12 cellular contexts compared by ENCODE assay signal in the genomic region with DNA sequence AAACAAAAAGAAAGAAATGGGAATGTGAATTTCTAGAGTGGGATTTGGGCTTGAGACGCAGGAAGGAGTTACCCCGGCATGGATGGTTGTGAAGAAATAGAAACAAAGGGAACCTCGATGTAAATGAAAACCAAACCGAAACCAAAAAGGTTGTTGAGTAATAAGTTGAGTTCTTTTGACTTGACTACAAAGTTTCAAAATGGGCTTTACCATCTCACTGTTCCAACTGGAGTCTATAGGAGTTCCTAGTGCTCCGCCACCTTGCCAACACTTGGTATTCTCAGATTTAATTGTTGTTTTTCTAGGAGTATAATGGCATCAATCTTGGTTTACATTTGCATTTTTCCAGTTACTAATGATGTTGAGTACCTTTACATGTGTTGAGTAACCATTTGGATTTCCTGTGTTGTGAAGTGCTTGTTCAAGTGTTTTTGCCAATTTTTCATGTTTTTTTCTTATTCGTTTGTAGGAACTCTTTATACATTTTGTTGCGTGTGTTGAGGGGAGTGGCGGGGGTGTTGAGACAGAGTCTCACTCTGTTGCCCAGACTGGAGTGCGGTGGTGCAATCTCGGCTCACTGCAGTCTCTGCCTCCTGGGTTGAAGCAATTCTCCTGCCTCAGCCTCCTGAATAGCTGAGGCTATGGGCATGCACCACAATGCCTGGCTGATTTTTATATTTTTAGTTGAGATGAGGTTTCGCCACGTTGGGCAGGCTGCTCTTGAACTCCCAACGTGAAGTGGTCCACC. TPM values are rescaled to one million over a fixed set of nuclear protein-coding genes. Genes with fewer than 3 reads are reported as not detected.
DNase-seq lines count a peak whose midpoint lies in the region; TF ChIP-seq lines count a peak whose summit lies in the region.
"Had no signal": no experiment of that assay in that cellular context is flagged by ENCODE, and none has a peak within 500 bp of the region (broad histone marks: within the 10 kb centered on the region; RNA-seq: fewer than 3 reads in every experiment).

No MANE protein-coding gene starts in this region.

- H3K4me3 Mint-ChIP-seq in activated CD4-positive, alpha-beta T cell treated with anti-CD3 and anti-CD28 coated beads, Interleukin-2, amount 10 ng/mL, durations not matched to agents 24 days and 14 days = peak overlapping the region; percentile 5
- peak overlapping the region; percentile 19 for H3K4me3 Mint-ChIP-seq in T-helper 1 cell treated with Interleukin-12 subunit alpha and Interleukin-12 subunit beta and Interleukin-4 antibody, amounts not matched to agents 30 μg/mL and 1 μg/mL, for 36 hours

- peaks cover 0 to 29% (median 2%) of the 10 kb centered on the region in 6 donors for H3K4me1 ChIP-seq in spleen

- intact Hi-C loops in activated CD4-positive, alpha-beta T cell treated with anti-CD3 and anti-CD28 coated beads, Interleukin-2, amount 10 ng/mL, durations not matched to agents 24 days and 14 days (cut with micrococcal nuclease) = loop anchor here (1.0 kb wide), 1 partner anchor 9 kb away; a partner anchor contains a TSS
- intact Hi-C loops in spleen (cut with DNase I; ENCODE audit: low total_unique reads) = no loop called here

- 46 to 85% (median 63%) methylated on average over 13 of the region's 13 CpGs for WGBS in spleen, 5 donors

- H3K36me3 ChIP-seq in spleen = peaks cover 0 to 39% (median 30%) of the 10 kb centered on the region in 6 donors

- peaks cover 26% of the 10 kb centered on the region for H3K4me1 Mint-ChIP-seq in activated CD4-positive, alpha-beta T cell treated with anti-CD3 and anti-CD28 coated beads, Interleukin-2, amount 10 ng/mL, durations not matched to agents 24 days and 14 days
- H3K4me1 Mint-ChIP-seq in T-helper 1 cell treated with Interleukin-12 subunit alpha and Interleukin-12 subunit beta and Interleukin-4 antibody, amounts not matched to agents 30 μg/mL and 1 μg/mL, for 36 hours (ENCODE audit: low read depth) = peaks cover 24% of the 10 kb centered on the region

- no peak for DNase-seq in activated CD4-positive, alpha-beta T cell treated with anti-CD3 and anti-CD28 coated beads, Interleukin-2, amount 10 ng/mL, durations not matched to agents 24 days and 14 days
- no peak for DNase-seq in activated CD4-positive, alpha-beta T cell treated with anti-CD3 and anti-CD28 coated beads for 48 hours
- DNase-seq in spleen (no peak), NCI-H2081 treated with DMSO at 0.1 percent for 48 hours (lab: John Stamatoyannopoulos, UW) (no peak), T-helper 9 cell (no peak)
- DNase-seq: mucosa of descending colon, NCI-H1105 treated with DMSO at 0.1 percent for 48 hours, trophoblast cell had no signal

- H3K27ac Mint-ChIP-seq in activated CD4-positive, alpha-beta T cell treated with anti-CD3 and anti-CD28 coated beads, Interleukin-2, amount 10 ng/mL, durations not matched to agents 24 days and 14 days = peak overlapping the region; percentile 18
- peak overlapping the region; percentile 77 for H3K27ac Mint-ChIP-seq in T-helper 1 cell treated with Interleukin-12 subunit alpha and Interleukin-12 subunit beta and Interleukin-4 antibody, amounts not matched to agents 30 μg/mL and 1 μg/mL, for 36 hours

- H3K27ac ChIP-seq in spleen = peak overlapping the region in 6 of 8 donors; percentile 9 to 81 (median 63)

- no peaks in the 10 kb centered on the region for H3K9me3 Mint-ChIP-seq in activated CD4-positive, alpha-beta T cell treated with anti-CD3 and anti-CD28 coated beads, Interleukin-2, amount 10 ng/mL, durations not matched to agents 24 days and 14 days
- no peaks in the 10 kb centered on the region for H3K9me3 Mint-ChIP-seq in T-helper 1 cell treated with Interleukin-12 subunit alpha and Interleukin-12 subunit beta and Interleukin-4 antibody, amounts not matched to agents 30 μg/mL and 1 μg/mL, for 36 hours

- no peak for TF ChIP-seq CTCF in spleen (IDR thresholded peaks at IDR 0.05 in 8 of 11, conservative IDR thresholded peaks at IDR 0.05 in 3 of 11)

- H3K27me3 ChIP-seq in spleen (replicated peaks in 1 of 7) = no peaks in the 10 kb centered on the region

- peaks cover 31% of the 10 kb centered on the region for H3K36me3 Mint-ChIP-seq in activated CD4-positive, alpha-beta T cell treated with anti-CD3 and anti-CD28 coated beads, Interleukin-2, amount 10 ng/mL, durations not matched to agents 24 days and 14 days (ENCODE audit: low read depth)
- H3K36me3 Mint-ChIP-seq in T-helper 1 cell treated with Interleukin-12 subunit alpha and Interleukin-12 subunit beta and Interleukin-4 antibody, amounts not matched to agents 30 μg/mL and 1 μg/mL, for 36 hours (ENCODE audit: low read depth) = peaks cover 27% of the 10 kb centered on the region

- no peaks in the 10 kb centered on the region for H3K27me3 Mint-ChIP-seq in activated CD4-positive, alpha-beta T cell treated with anti-CD3 and anti-CD28 coated beads, Interleukin-2, amount 10 ng/mL, durations not matched to agents 24 days and 14 days
- no peaks in the 10 kb centered on the region for H3K27me3 Mint-ChIP-seq in T-helper 1 cell treated with Interleukin-12 subunit alpha and Interleukin-12 subunit beta and Interleukin-4 antibody, amounts not matched to agents 30 μg/mL and 1 μg/mL, for 36 hours (ENCODE audit: low read depth)

- H3K4me3 ChIP-seq in spleen = peak overlapping the region in 1 of 8 donors; percentile 10
- H3K4me3 ChIP-seq: mucosa of descending colon had no signal

- no peak for TF ChIP-seq POLR2A in spleen (IDR thresholded peaks at IDR 0.05)

- no peaks in the 10 kb centered on the region for H3K9me3 ChIP-seq in spleen
- H3K9me3 ChIP-seq: mucosa of descending colon had no signal

RNA-seq across cellular contexts. Expression of a gene that starts 9.2 kb away (rescaled TPM):
- total RNA-seq in activated CD4-positive, alpha-beta T cell treated with anti-CD3 and anti-CD28 coated beads, Interleukin-2, amount 10 ng/mL, durations not matched to agents 24 days and 14 days = 227 and 248 TPM in 2 replicates
- 10 to 100 TPM; 14.4 to 40.8 (median 23.8) TPM for total RNA-seq in spleen
- 10 to 100 TPM in 2 of 3 donors, 1 to 10 TPM in 1; 4.9 to 18.7 (median 11.8) TPM for polyA plus RNA-seq in spleen

RNA-seq across cellular contexts. Expression of a gene that starts 12.6 kb away (rescaled TPM):
- 1,992 and 2,022 TPM in 2 replicates for total RNA-seq in activated CD4-positive, alpha-beta T cell treated with anti-CD3 and anti-CD28 coated beads, Interleukin-2, amount 10 ng/mL, durations not matched to agents 24 days and 14 days
- total RNA-seq in spleen = 1,000 to 10,000 TPM in 5 of 7 donors, 100 to 1,000 TPM in 2; 581 to 2,029 (median 1,447) TPM
- polyA plus RNA-seq in spleen = 1,000 to 10,000 TPM; 3,566 to 4,833 (median 4,082) TPM

RNA-seq across cellular contexts. Expression of a gene that starts 14.3 kb away (rescaled TPM):
- 9.7 and 11.3 TPM in 2 replicates for total RNA-seq in activated CD4-positive, alpha-beta T cell treated with anti-CD3 and anti-CD28 coated beads, Interleukin-2, amount 10 ng/mL, durations not matched to agents 24 days and 14 days
- 1 to 10 TPM; 3.7 to 8.8 (median 5.0) TPM for total RNA-seq in spleen
- under 1 TPM in 2 of 3 donors, not detected in 1; 0.17 to 0.32 TPM for polyA plus RNA-seq in spleen

RNA-seq across cellular contexts. Expression of a gene that starts 21.7 kb away (rescaled TPM):
- not detected in 2 replicates for total RNA-seq in activated CD4-positive, alpha-beta T cell treated with anti-CD3 and anti-CD28 coated beads, Interleukin-2, amount 10 ng/mL, durations not matched to agents 24 days and 14 days
- total RNA-seq in spleen = not detected
- under 1 TPM in 1 of 3 donors, not detected in 2; 0.20 TPM for polyA plus RNA-seq in spleen
- total RNA-seq: cardiac septum; mucosa of descending colon; right cardiac atrium; T-helper 2 cell treated with Interferon-gamma antibody and Interleukin-4, amounts not matched to agents 100 ng/mL and 5 ng/mL, for 36 hours had no signal
- polyA plus RNA-seq: right cardiac atrium had no signal

RNA-seq across cellular contexts. Expression of a gene that starts 28.1 kb away (rescaled TPM):
- total RNA-seq in activated CD4-positive, alpha-beta T cell treated with anti-CD3 and anti-CD28 coated beads, Interleukin-2, amount 10 ng/mL, durations not matched to agents 24 days and 14 days = 0.21 TPM in 1 of 2 replicates, not detected in the other
- under 1 TPM in 1 of 7 donors, not detected in 6; 0.23 TPM for total RNA-seq in spleen
- polyA plus RNA-seq in spleen = under 1 TPM in 2 of 3 donors, not detected in 1; 0.04 to 0.06 TPM
- total RNA-seq: cardiac septum, right cardiac atrium had no signal
- polyA plus RNA-seq: right cardiac atrium had no signal
